In genomic region chr10:122349758-122350355, GRCh38 we compare ENCODE assay signal across 1 cellular context.
TF ChIP-seq lines count a peak whose summit lies in the region.

No MANE protein-coding gene starts in this region.

TF ChIP-seq in H1, 55 proteins besides CTCF, POLR2A, EP300 and RAD21:
- TF ChIP-seq GABPA (IDR thresholded peaks at IDR 0.05; ENCODE audit: borderline replicate concordance, insufficient read depth, low read length) (no peak), HDAC2 (IDR thresholded peaks at IDR 0.05; ENCODE audit: borderline replicate concordance in 1 of 2, low read depth in 2 of 2, low read length in 2 of 2) (no peak), CTBP2 (IDR thresholded peaks at IDR 0.05; ENCODE audit: borderline replicate concordance, insufficient read depth, insufficient read length, low read length) (no peak), JUN (IDR thresholded peaks at IDR 0.05; ENCODE audit: low read depth, low read length) (no peak), MAX (IDR thresholded peaks at IDR 0.05) (no peak), POU5F1 (IDR thresholded peaks at IDR 0.05; ENCODE audit: low read depth, low read length) (no peak), BCL11A (IDR thresholded peaks at IDR 0.05; ENCODE audit: low read depth in 2 of 2, low read length in 2 of 2) (no peak), RBBP5 (IDR thresholded peaks at IDR 0.05; ENCODE audit: borderline replicate concordance, low read depth, low read length) (no peak), SIX5 (IDR thresholded peaks at IDR 0.05; ENCODE audit: low read depth, low read length) (no peak), ZNF274 (IDR thresholded peaks at IDR 0.05; ENCODE audit: borderline replicate concordance, extremely low read depth, low read length) (no peak), CHD1 (IDR thresholded peaks at IDR 0.05; ENCODE audit: low read depth, low read length) (no peak), E2F6 (IDR thresholded peaks at IDR 0.05) (no peak), SP2 (IDR thresholded peaks at IDR 0.05; ENCODE audit: low read length) (no peak), BRCA1 (IDR thresholded peaks at IDR 0.05; ENCODE audit: low read depth, low read length) (no peak), ATF3 (IDR thresholded peaks at IDR 0.05; ENCODE audit: insufficient read depth, low read depth, low read length) (no peak), SRF (IDR thresholded peaks at IDR 0.05; ENCODE audit: low read depth, low read length) (no peak), TBP (IDR thresholded peaks at IDR 0.05; ENCODE audit: low read depth, low read length) (no peak), POLR2AphosphoS5 (IDR thresholded peaks at IDR 0.05; ENCODE audit: low read depth, low read length) (no peak)
